ENCODE assay signal across 24 cellular contexts in genomic region chr3:143812411-143812968, GRCh38.
"Had no signal": no experiment of that assay in that cellular context is flagged by ENCODE, and none has a peak within 500 bp of the region (broad histone marks: within the 10 kb centered on the region; RNA-seq: fewer than 3 reads in every experiment).

No MANE protein-coding gene starts in this region.

- H3K4me3 ChIP-seq: adrenal gland, MG63, SK-N-MC had no signal

- H3K36me3 ChIP-seq: adrenal gland, MG63, WERI-Rb-1 had no signal

- H3K27ac Mint-ChIP-seq: activated CD8-positive, alpha-beta T cell treated with anti-CD3 and anti-CD28 coated beads, Interleukin-2, amount 10 ng/mL, durations not matched to agents 7 days and 5 days; activated naive CD8-positive, alpha-beta T cell treated with anti-CD3 and anti-CD28 coated beads, Interleukin-2, amount 10 ng/mL, durations not matched to agents 7 days and 5 days had no signal

- H3K27ac ChIP-seq: adrenal gland, SK-N-MC, WERI-Rb-1 had no signal

- DNase-seq: activated CD4-positive, alpha-beta T cell treated with anti-CD3 and anti-CD28 coated beads for 4 hours; activated CD4-positive, alpha-beta T cell treated with anti-CD3 and anti-CD28 coated beads, Interleukin-2, amount 50 U/mL, for 4 hours; activated CD8-positive, alpha-beta memory T cell treated with anti-CD3 and anti-CD28 coated beads, Interleukin-2, amount 50 U/mL, for 48 hours; activated CD8-positive, alpha-beta T cell treated with anti-CD3 and anti-CD28 coated beads, Interleukin-2, amount 10 ng/mL, durations not matched to agents 7 days and 5 days; activated naive CD4-positive, alpha-beta T cell treated with anti-CD3 and anti-CD28 coated beads, Interleukin-2, amount 50 U/mL, for 16 hours; activated naive CD8-positive, alpha-beta T cell treated with anti-CD3 and anti-CD28 coated beads, Interleukin-2, amount 10 ng/mL, durations not matched to agents 7 days and 5 days; activated T-cell treated with anti-CD3 and anti-CD28 coated beads, Interleukin-2, amount 50 U/mL, for 1 hour; adrenal gland; anterior cingulate cortex; caudate nucleus; MG63; NCI-H1105; NCI-H1436; NCI-H1694 treated with DMSO at 0.1 percent for 48 hours; NCI-H2081; NCI-H446; NCI-H524; OCI-M1; RPMI8226; T-helper 1 cell; WERI-Rb-1 had no signal

- H3K27me3 Mint-ChIP-seq: activated naive CD8-positive, alpha-beta T cell treated with anti-CD3 and anti-CD28 coated beads, Interleukin-2, amount 10 ng/mL, durations not matched to agents 7 days and 5 days had no signal

- H3K27me3 ChIP-seq: adrenal gland, MG63 had no signal

- H3K9me3 Mint-ChIP-seq: activated naive CD8-positive, alpha-beta T cell treated with anti-CD3 and anti-CD28 coated beads, Interleukin-2, amount 10 ng/mL, durations not matched to agents 7 days and 5 days had no signal

- H3K4me3 Mint-ChIP-seq: activated CD8-positive, alpha-beta T cell treated with anti-CD3 and anti-CD28 coated beads, Interleukin-2, amount 10 ng/mL, durations not matched to agents 7 days and 5 days; activated naive CD8-positive, alpha-beta T cell treated with anti-CD3 and anti-CD28 coated beads, Interleukin-2, amount 10 ng/mL, durations not matched to agents 7 days and 5 days had no signal

- H3K9me3 ChIP-seq: adrenal gland, MG63 had no signal

- ATAC-seq: activated CD4-positive, CD25-positive, alpha-beta regulatory T cell treated with anti-CD3 and anti-CD28 coated beads, Interleukin-2, amount 50 U/mL, for 24 hours; activated CD8-positive, alpha-beta T cell treated with anti-CD3 and anti-CD28 coated beads, Interleukin-2, amount 10 ng/mL, durations not matched to agents 7 days and 5 days; Panc1 had no signal
